In the genomic region with DNA sequence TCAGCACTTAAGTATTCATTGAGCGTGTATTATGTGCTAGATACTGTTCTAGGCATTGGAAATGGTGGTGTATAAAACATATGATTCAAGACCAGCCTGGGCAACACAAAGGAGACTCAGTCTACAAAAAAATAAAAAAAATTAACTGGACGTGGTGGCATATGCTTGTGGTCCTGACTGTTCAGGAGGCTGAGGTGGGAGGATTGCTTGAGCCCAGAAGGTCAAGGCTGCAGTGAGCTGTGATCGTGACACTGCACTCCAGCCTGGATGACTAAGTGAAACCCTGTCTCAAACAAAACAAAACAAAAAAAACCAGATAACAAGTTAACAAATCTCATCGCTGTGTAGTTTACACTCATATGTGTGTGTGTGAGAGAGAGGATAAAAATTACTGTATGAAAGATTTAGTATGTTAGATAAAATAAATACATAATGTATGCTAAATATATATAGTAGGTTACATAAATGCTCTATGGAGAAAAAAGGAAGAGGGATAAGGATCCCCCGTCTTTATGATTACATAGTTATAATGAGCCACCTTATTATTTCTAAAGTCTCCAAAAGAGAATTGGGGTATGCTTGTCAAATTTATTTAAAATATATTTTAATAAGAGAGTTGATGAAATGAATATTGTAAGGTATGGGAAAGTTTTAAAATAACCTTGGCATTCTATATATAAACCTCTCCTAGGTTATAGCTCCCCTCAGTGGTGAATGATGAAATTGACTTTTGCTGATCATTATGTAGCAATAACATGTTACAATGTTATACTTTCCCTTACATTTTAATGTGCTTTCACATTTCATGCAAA, we compare ENCODE assay signal across 8 cellular contexts.
DNase-seq lines count a peak whose midpoint lies in the region; ATAC-seq and TF ChIP-seq lines count a peak whose summit lies in the region.

No MANE protein-coding gene starts in this region.

- no peaks in the 10 kb centered on the region for H3K36me3 ChIP-seq in GM06990 (ENCODE audit: control insufficient read depth, insufficient read depth, low read length)
- no peaks in the 10 kb centered on the region for H3K36me3 ChIP-seq in SU-DHL-6 (ENCODE audit: low read length)
- no peaks in the 10 kb centered on the region for H3K36me3 ChIP-seq in H7 (replicated peaks; ENCODE audit: control insufficient read depth, insufficient read depth, low read length)

- no peak for ATAC-seq in HG03354 (IDR thresholded peaks at IDR 0.05; ENCODE audit: poor library complexity, severe bottlenecking, unreplicated experiment)

- no peaks in the 10 kb centered on the region for H3K79me2 ChIP-seq in SU-DHL-6 (ENCODE audit: insufficient read depth, low read length)

- H3K4me3 ChIP-seq in GM06990 (replicated peaks; ENCODE audit: low read depth, low read length) (no peak overlapping the region), SU-DHL-6 (ENCODE audit: insufficient read depth, low read length, poor library complexity, severe bottlenecking) (no peak overlapping the region), fibroblast of pulmonary artery (replicated peaks; ENCODE audit: low read depth, low read length) (no peak overlapping the region), H7 (ENCODE audit: insufficient read depth, low read depth, low read length) (no peak overlapping the region)

- no peaks in the 10 kb centered on the region for H4K20me1 ChIP-seq in SU-DHL-6 (ENCODE audit: low read depth, low read length)

- H2AFZ ChIP-seq in SU-DHL-6 (ENCODE audit: low read depth, low read length, severe bottlenecking), result no peak overlapping the region

- H3K27ac ChIP-seq in 22Rv1 (peak overlapping the region; percentile 35), SU-DHL-6 (ENCODE audit: low read depth, low read length) (no peak overlapping the region)

- peak; percentile 88 for TF ChIP-seq CTCF in 22Rv1 (IDR thresholded peaks at IDR 0.05)
- peak; percentile 58 for TF ChIP-seq CTCF in GM06990 (IDR thresholded peaks at IDR 0.05; ENCODE audit: insufficient read depth, low read length, poor library complexity, severe bottlenecking)
- TF ChIP-seq CTCF in SU-DHL-6 (IDR thresholded peaks at IDR 0.05; ENCODE audit: insufficient read depth, low read length, poor library complexity, severe bottlenecking), result peak; percentile 42
- peak; percentile 69 for TF ChIP-seq CTCF in fibroblast of pulmonary artery (IDR thresholded peaks at IDR 0.05; ENCODE audit: low read length, missing control alignments)

- no peak overlapping the region for H3K9ac ChIP-seq in SU-DHL-6 (ENCODE audit: low read length)

- H3F3A ChIP-seq in SU-DHL-6 (ENCODE audit: insufficient read depth), result 0 out of 2 replicates have a peak, but pooled peaks cover 4% of the 10 kb centered on the region

- no peaks in the 10 kb centered on the region for H3K27me3 ChIP-seq in GM06990 (replicated peaks; ENCODE audit: control insufficient read depth, insufficient read depth, low read length)
- no peaks in the 10 kb centered on the region for H3K27me3 ChIP-seq in SU-DHL-6 (ENCODE audit: low read length)
- no peaks in the 10 kb centered on the region for H3K27me3 ChIP-seq in H7 (ENCODE audit: control insufficient read depth, insufficient read depth, low read length)

- no peaks in the 10 kb centered on the region for H3K9me3 ChIP-seq in SU-DHL-6 (ENCODE audit: insufficient read depth, low read length)

- H3K4me2 ChIP-seq in SU-DHL-6 (ENCODE audit: low read depth, low read length, poor library complexity, severe bottlenecking), result no peak overlapping the region

- H3K9me2 ChIP-seq in SU-DHL-6 (replicated peaks; ENCODE audit: insufficient read depth, low read length), result no peaks in the 10 kb centered on the region

- no peak for DNase-seq in GM06990 (ENCODE audit: extremely low read depth, insufficient read length)
- DNase-seq in LoVo (ENCODE audit: low spot score), result peak; percentile 55
- DNase-seq in fibroblast of pulmonary artery (ENCODE audit: low read depth), result peak; percentile 70
- DNase-seq in pons (ENCODE audit: low spot score), result peak; percentile 56
- no peak for DNase-seq in H7

Comparison
In these comparisons a context has a peak if more than half of its experiments do, and no peak if none do; other contexts are left out.
1. DNase-seq: peak in LoVo (single experiment), fibroblast of pulmonary artery (single experiment) and pons (single experiment); none in GM06990 (single experiment) and H7 (single experiment).
2. Peak in every context shown above with its lines, with median percentiles within 50 percentile points of each other: CTCF ChIP-seq.